ENCODE assay signal across 6 cellular contexts in genomic region chr5:168666356-168666755, GRCh38.
"Had no signal": no experiment of that assay in that cellular context is flagged by ENCODE, and none has a peak within 500 bp of the region (broad histone marks: within the 10 kb centered on the region; RNA-seq: fewer than 3 reads in every experiment).

No MANE protein-coding gene starts in this region.

- H3K4me3 ChIP-seq: GM23248, HAP-1 had no signal

- H3K27ac ChIP-seq: GM23248, HL-60 had no signal

- H3K4me1 ChIP-seq: HAP-1 had no signal

- DNase-seq: GM23248, GOT3, H7, HFFc6 had no signal

- H3K9me3 ChIP-seq: HAP-1 had no signal

- H3K36me3 ChIP-seq: HAP-1 had no signal
